In genomic region chr5:34007675-34008600, GRCh38 we compare ENCODE assay signal across 8 cellular contexts. TPM values are rescaled to one million over a fixed set of nuclear protein-coding genes. Genes with fewer than 3 reads are reported as not detected.
DNase-seq lines count a peak whose midpoint lies in the region; ATAC-seq, FAIRE-seq and TF ChIP-seq lines count a peak whose summit lies in the region.

AMACR (minus strand) TSS chr5:34008050; CDS start chr5:34008019, 31 bp downstream.

- FAIRE-seq in pancreas (lab: Jason Lieb, UNC): no peak

- no peaks in the 10 kb centered on the region for H3K9me3 Mint-ChIP-seq in activated naive CD8-positive, alpha-beta T cell treated with anti-CD3 and anti-CD28 coated beads for 36 hours

- no peak for TF ChIP-seq CTCF in GM12864 (IDR thresholded peaks at IDR 0.05; ENCODE audit: low read depth, low read length, missing control alignments)
- no peak for TF ChIP-seq CTCF in pancreas (IDR thresholded peaks at IDR 0.05)
- no peak for TF ChIP-seq CTCF in tibial artery (IDR thresholded peaks at IDR 0.05)

- 0% methylated on average over 74 of the region's 74 CpGs for WGBS in pancreas, 2 donors

- H3K9me3 ChIP-seq in pancreas: no peaks in the 10 kb centered on the region
- no peaks in the 10 kb centered on the region for H3K9me3 ChIP-seq in tibial artery

- H3K4me3 ChIP-seq in GM12864 (ENCODE audit: low read depth, low read length): peak within 1 kb of the TSS; percentile 84
- peak within 1 kb of the TSS; percentile 64 to 89 (median 73) for H3K4me3 ChIP-seq in pancreas
- peak within 1 kb of the TSS; percentile 70 to 91 for H3K4me3 ChIP-seq in tibial artery

- peaks cover 30% of the 10 kb centered on the region for H3K4me1 Mint-ChIP-seq in activated naive CD8-positive, alpha-beta T cell treated with anti-CD3 and anti-CD28 coated beads for 36 hours

- H3K27ac ChIP-seq in pancreas (peak within 1 kb of the TSS; percentile 87 to 96 (median 92)), tibial artery (peak within 1 kb of the TSS; percentile 89 to 90)

- ATAC-seq in HG02642 (IDR thresholded peaks at IDR 0.05; ENCODE audit: poor library complexity, unreplicated experiment): peak; percentile 95
- ATAC-seq in Right ventricle myocardium inferior: peak; percentile 99
- ATAC-seq in pancreas: peak; percentile 91 to 96 (median 94)

- H3K36me3 Mint-ChIP-seq in activated naive CD8-positive, alpha-beta T cell treated with anti-CD3 and anti-CD28 coated beads for 36 hours: no peaks in the 10 kb centered on the region

- H3K4me3 Mint-ChIP-seq in activated naive CD8-positive, alpha-beta T cell treated with anti-CD3 and anti-CD28 coated beads for 36 hours: peak within 1 kb of the TSS; percentile 90

- no peaks in the 10 kb centered on the region for H3K27me3 Mint-ChIP-seq in activated naive CD8-positive, alpha-beta T cell treated with anti-CD3 and anti-CD28 coated beads for 36 hours

- H3K36me3 ChIP-seq in pancreas (no peaks in the 10 kb centered on the region), tibial artery (peaks cover 0 to 5% (median 3%) of the 10 kb centered on the region in 3 donors)

- H3K4me1 ChIP-seq in pancreas: peaks cover 10 to 16% (median 14%) of the 10 kb centered on the region in 3 donors
- H3K4me1 ChIP-seq in tibial artery: peaks cover 0 to 23% (median 9%) of the 10 kb centered on the region in 4 donors

- H3K27me3 ChIP-seq in pancreas: no peaks in the 10 kb centered on the region
- H3K27me3 ChIP-seq in tibial artery: no peaks in the 10 kb centered on the region

- peak within 1 kb of the TSS; percentile 90 for H3K27ac Mint-ChIP-seq in activated naive CD8-positive, alpha-beta T cell treated with anti-CD3 and anti-CD28 coated beads for 36 hours

- peak; percentile 66 for DNase-seq in GM12864 (ENCODE audit: low read depth)
- peak; percentile 95 for DNase-seq in NCI-H1105 (lab: John Stamatoyannopoulos, UW)
- peak; percentile 64 for DNase-seq in SKM-1 (lab: John Stamatoyannopoulos, UW; ENCODE audit: unreplicated experiment)
- peak; percentile 88 for DNase-seq in activated naive CD8-positive, alpha-beta T cell treated with anti-CD3 and anti-CD28 coated beads for 36 hours
- peak; percentile 96 for DNase-seq in Right ventricle myocardium inferior (ENCODE audit: missing footprints)
- DNase-seq in pancreas: peak; percentile 89 to 96 (median 93)
- peak; percentile 89 to 96 for DNase-seq in tibial artery

- intact Hi-C loops in Right ventricle myocardium inferior (cut with DNase I): loop anchor here (2.0 kb wide), 2 partner anchors 37 to 567 kb away; partner anchors contain the start of gene TARS1
- intact Hi-C loops in pancreas (cut with DNase I): loop anchor here in 1 of 3 donors (10.0 kb wide), 1 partner anchor 457 kb away; no protein-coding TSS in a partner anchor
- intact Hi-C loops in tibial artery (cut with DNase I; ENCODE audit: low total_unique reads): no loop called here

RNA-seq across cellular contexts. Expression of gene AMACR, which starts in this region (rescaled TPM):
- total RNA-seq in activated naive CD8-positive, alpha-beta T cell treated with anti-CD3 and anti-CD28 coated beads for 36 hours: 10 to 100 TPM in 1 of 2 experiments, 1 to 10 TPM in 1; 9.7 to 10.5 TPM
- total RNA-seq in Right ventricle myocardium inferior (6.1 TPM), pancreas (10 to 100 TPM in 3 of 6 donors, 1 to 10 TPM in 3; 7.8 to 15.1 (median 10.1) TPM)
- 10 to 100 TPM in 1 of 2 donors, 1 to 10 TPM in 1; 4.4 to 13.1 TPM for polyA plus RNA-seq in pancreas

Comparison
In these comparisons a context has a peak if more than half of its experiments do, and no peak if none do; other contexts are left out.
1. Peak in every context shown above with its lines: DNase-seq, ATAC-seq, H3K4me3 ChIP-seq and H3K27ac ChIP-seq.